16 cellular contexts compared by ENCODE assay signal in the genomic region with DNA sequence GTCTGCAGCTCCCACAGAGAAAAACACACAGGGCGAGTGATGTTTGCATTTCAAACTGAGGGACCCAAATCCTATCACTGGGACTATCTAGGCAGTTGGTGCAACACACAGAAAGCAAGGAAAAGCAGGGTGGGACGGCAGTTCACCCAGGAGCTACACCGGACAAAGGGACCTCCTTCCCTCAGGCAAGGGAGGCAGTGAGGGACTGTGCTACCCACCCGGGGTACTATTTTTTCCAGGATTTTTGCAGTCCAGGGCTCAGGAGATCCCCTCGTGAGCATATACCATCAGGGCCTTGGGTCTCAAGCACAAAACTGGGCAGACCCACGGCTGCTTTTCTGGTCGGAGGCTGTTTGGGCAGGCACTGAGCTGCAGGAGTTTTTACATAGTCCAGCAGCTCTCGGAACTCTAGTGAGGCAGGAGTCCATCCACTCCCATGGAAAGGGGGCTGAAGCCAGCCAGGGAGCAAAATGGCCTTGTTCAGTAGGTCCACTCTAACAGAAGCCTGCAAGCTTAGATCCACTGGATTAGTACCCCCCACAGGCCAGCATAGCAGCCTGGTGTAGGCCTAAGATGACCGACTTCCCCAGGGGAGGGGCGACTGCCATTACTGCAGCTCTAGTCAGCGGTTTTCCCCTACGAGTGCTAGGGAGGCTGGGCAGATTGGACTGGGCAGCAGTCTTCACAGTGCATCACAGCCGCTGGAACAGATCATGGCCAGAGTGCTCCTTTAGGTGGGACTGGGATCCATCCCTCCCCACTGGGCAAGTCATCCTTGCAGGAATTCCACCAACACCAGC. TPM values are rescaled to one million over a fixed set of nuclear protein-coding genes. Genes with fewer than 3 reads are reported as not detected.
DNase-seq lines count a peak whose midpoint lies in the region; ATAC-seq and TF ChIP-seq lines count a peak whose summit lies in the region.
"Had no signal": no experiment of that assay in that cellular context is flagged by ENCODE, and none has a peak within 500 bp of the region (broad histone marks: within the 10 kb centered on the region; RNA-seq: fewer than 3 reads in every experiment).

No MANE protein-coding gene starts in this region.

- peaks cover 4% of the 10 kb centered on the region for H3K27me3 Mint-ChIP-seq in endothelial cell (ENCODE audit: unreplicated experiment)

- H3K56ac ChIP-seq in IMR-90 (ENCODE audit: extremely low read depth, insufficient read depth, low read length) = no peak overlapping the region

- H3K36me3 ChIP-seq in left ventricle myocardium inferior (no peaks in the 10 kb centered on the region), IMR-90 (ENCODE audit: control insufficient read depth, insufficient read depth, low read length) (no peaks in the 10 kb centered on the region), smooth muscle cell (ENCODE audit: low read depth) (no peaks in the 10 kb centered on the region)

- no peak for TF ChIP-seq RAD21 in IMR-90 (IDR thresholded peaks at IDR 0.05; ENCODE audit: low read length)

- POLR2A ChIA-PET in IMR-90 (lab: Charles Lee; ENCODE audit: unreplicated experiment) = no interaction called here

- peak overlapping the region; percentile 94 for H3K27ac Mint-ChIP-seq in endothelial cell (ENCODE audit: unreplicated experiment)

- H3K14ac ChIP-seq in IMR-90 (replicated peaks; ENCODE audit: low read depth, low read length) = peak overlapping the region; percentile 76; the same call in 1 of the 2 replicates

- dilution Hi-C loops in IMR-90 (cut with HindIII; ENCODE audit: low sequenced_read_pairs, unreplicated experiment) = no loop called here

- CTCF ChIA-PET in IMR-90 (lab: Yijun Ruan, JAX) = interaction anchor here (0.7 kb wide), 1 partner anchor 405 kb away, joined by 3 read pairs; no protein-coding TSS in a partner anchor

- no peaks in the 10 kb centered on the region for H3K9me1 ChIP-seq in IMR-90 (ENCODE audit: insufficient read depth, low read length)

- no peaks in the 10 kb centered on the region for H3K27me3 ChIP-seq in right cardiac atrium (ENCODE audit: control insufficient read depth, insufficient read depth)
- no peaks in the 10 kb centered on the region for H3K27me3 ChIP-seq in left ventricle myocardium inferior (ENCODE audit: low read depth)
- no peaks in the 10 kb centered on the region for H3K27me3 ChIP-seq in IMR-90 (ENCODE audit: control insufficient read depth, insufficient read depth, low read length)
- H3K27me3 ChIP-seq in smooth muscle cell (ENCODE audit: low read depth) = no peaks in the 10 kb centered on the region

- no peaks in the 10 kb centered on the region for H3K79me2 ChIP-seq in smooth muscle cell (ENCODE audit: low read depth)

- H3K36me3 Mint-ChIP-seq in endothelial cell (ENCODE audit: low read depth, unreplicated experiment) = peaks cover 9% of the 10 kb centered on the region
- H3K36me3 Mint-ChIP-seq: CD4-positive, CD25-positive, alpha-beta regulatory T cell had no signal

- in situ Hi-C loops in IMR-90 (cut with MboI; ENCODE audit: low sequenced_read_pairs) = no loop called here

- H3K4me1 Mint-ChIP-seq in endothelial cell (ENCODE audit: unreplicated experiment) = peaks cover 26% of the 10 kb centered on the region

- peak overlapping the region; percentile 97; the same call in 1 of the 3 replicates for H2BK15ac ChIP-seq in IMR-90 (ENCODE audit: low read depth, low read length)

- no peaks in the 10 kb centered on the region for H3K9me3 Mint-ChIP-seq in endothelial cell (ENCODE audit: unreplicated experiment)

- no peak for TF ChIP-seq POLR2A in IMR-90 (IDR thresholded peaks at IDR 0.05; ENCODE audit: low read depth, low read length)

- H3K79me1 ChIP-seq in IMR-90 (ENCODE audit: low read depth in 1 of 2, low read length in 2 of 2) = no peaks in the 10 kb centered on the region

- H3K18ac ChIP-seq in IMR-90 (ENCODE audit: low read depth, low read length) = peak overlapping the region; percentile 80

- peak overlapping the region; percentile 78 for H2BK120ac ChIP-seq in IMR-90 (ENCODE audit: low read depth, low read length)

- peak overlapping the region; percentile 79 for H4K91ac ChIP-seq in IMR-90 (ENCODE audit: insufficient read depth, low read depth, low read length)

- intact Hi-C loops in right cardiac atrium (cut with DNase I) (no loop called here), left ventricle myocardium inferior (cut with micrococcal nuclease) (no loop called here), IMR-90 (cut with micrococcal nuclease) (no loop called here)

- DNase-seq in right cardiac atrium (peak in 2 of 3 donors; percentile 16 to 20), left ventricle myocardium inferior (no peak), IMR-90 (no peak), endothelial cell (ENCODE audit: low spot score) (no peak), smooth muscle cell (lab: John Stamatoyannopoulos, UW; ENCODE audit: unreplicated experiment) (no peak), NCI-H2171 treated with DMSO at 0.1 percent for 48 hours (lab: John Stamatoyannopoulos, UW) (no peak), HCEC 1CT (no peak)
- DNase-seq in stimulated activated CD4-positive, alpha-beta T cell treated with anti-CD3 and anti-CD28 coated beads, Interleukin-4, amount 100 ng/mL, for 24 hours = no peak
- DNase-seq: CD4-positive, CD25-positive, alpha-beta regulatory T cell; KBM-7; NCI-H1436; NCI-H2081; NCI-H510A; NCI-H774; RPMI8226 had no signal

- ATAC-seq in right cardiac atrium (no peak), IMR-90 (ENCODE audit: low read depth) (no peak)
- ATAC-seq: A549 had no signal

- BruUV-seq in IMR-90 (replicated peaks; lab: Mats Ljungman, UMichigan) = no TSS peak

- H3K9ac ChIP-seq in IMR-90 (ENCODE audit: low read depth, low read length) (0 out of 2 replicates have a peak overlapping the region, but pooled peaks have one; percentile 33), smooth muscle cell (ENCODE audit: low read depth) (no peak overlapping the region)

- H3K9me3 ChIP-seq in right cardiac atrium (ENCODE audit: control insufficient read depth, low read length) = no peaks in the 10 kb centered on the region
- H3K9me3 ChIP-seq in left ventricle myocardium inferior (replicated peaks) = no peaks in the 10 kb centered on the region
- no peaks in the 10 kb centered on the region for H3K9me3 ChIP-seq in IMR-90 (ENCODE audit: control insufficient read depth, insufficient read depth, low read length)
- H3K9me3 ChIP-seq in smooth muscle cell (replicated peaks; ENCODE audit: low read depth) = no peaks in the 10 kb centered on the region
- H3K9me3 ChIP-seq: A549 had no signal

- peak overlapping the region; percentile 91 for H4K5ac ChIP-seq in IMR-90 (ENCODE audit: low read depth, low read length)

- peak overlapping the region; percentile 48 to 64; a peak in 3 of 4 replicates for H4K8ac ChIP-seq in IMR-90 (ENCODE audit: low read depth in 2 of 2, low read length in 2 of 2)

- TF ChIP-seq CTCF in left ventricle myocardium inferior (IDR thresholded peaks at IDR 0.05; ENCODE audit: borderline replicate concordance) (no peak), IMR-90 (conservative IDR thresholded peaks at IDR 0.05; ENCODE audit: low read depth, low read length) (no peak), endothelial cell (IDR thresholded peaks at IDR 0.05; ENCODE audit: unreplicated experiment) (no peak), smooth muscle cell (IDR thresholded peaks at IDR 0.05; ENCODE audit: borderline replicate concordance, insufficient read depth, poor library complexity, severe bottlenecking) (no peak)

- H3K4me3 Mint-ChIP-seq in endothelial cell (ENCODE audit: unreplicated experiment) = peak overlapping the region; percentile 7
- H3K4me3 Mint-ChIP-seq: CD4-positive, CD25-positive, alpha-beta regulatory T cell had no signal

- H2BK5ac ChIP-seq in IMR-90 (ENCODE audit: low read depth, low read length, poor library complexity, severe bottlenecking) = peak overlapping the region; percentile 67

- no peaks in the 10 kb centered on the region for H3F3A ChIP-seq in smooth muscle cell (ENCODE audit: low read depth)

- 85% methylated on average over 13 of the region's 13 CpGs for WGBS in right cardiac atrium
- WGBS in IMR-90 (ENCODE audit: extremely low coverage in 2 of 2, insufficient read length in 1 of 2), 2 experiments = no CpG with 5 or more reads among the region's 13 CpGs
- 81% methylated on average over 13 of the region's 13 CpGs for WGBS in smooth muscle cell (ENCODE audit: low lambda C conversion rate)

- H4K20me1 ChIP-seq in IMR-90 (ENCODE audit: insufficient read depth, low read length) (no peaks in the 10 kb centered on the region), smooth muscle cell (ENCODE audit: low read depth) (no peaks in the 10 kb centered on the region)

- H3K27ac ChIP-seq in right cardiac atrium (ENCODE audit: low read length) = no peak overlapping the region
- H3K27ac ChIP-seq in left ventricle myocardium inferior (replicated peaks) = no peak overlapping the region
- H3K27ac ChIP-seq in IMR-90 (ENCODE audit: insufficient read depth, low read length) = 0 out of 2 replicates have a peak overlapping the region, but pooled peaks have one; percentile 20
- H3K27ac ChIP-seq in smooth muscle cell (ENCODE audit: low read depth) = no peak overlapping the region
- H3K27ac ChIP-seq: A549 had no signal

- 0 out of 2 replicates have a peak overlapping the region, but pooled peaks have one; percentile 42 for H2AK5ac ChIP-seq in IMR-90 (ENCODE audit: low read depth, low read length)

- H3K4ac ChIP-seq in IMR-90 (ENCODE audit: low read depth, low read length) = peak overlapping the region; percentile 33

- no peak overlapping the region for H3K23ac ChIP-seq in IMR-90 (ENCODE audit: low read depth, low read length)

- H2AFZ ChIP-seq in IMR-90 (replicated peaks; ENCODE audit: low read length, poor library complexity) (peak overlapping the region; percentile 51), smooth muscle cell (ENCODE audit: low read depth) (peak overlapping the region; percentile 17)

- H3K4me3 ChIP-seq in right cardiac atrium (ENCODE audit: low read length) (no peak overlapping the region), left ventricle myocardium inferior (no peak overlapping the region), IMR-90 (ENCODE audit: insufficient read depth, low read depth, low read length) (no peak overlapping the region), smooth muscle cell (no peak overlapping the region)
- H3K4me3 ChIP-seq: A549 had no signal

- peak overlapping the region; percentile 69 for H2BK20ac ChIP-seq in IMR-90 (ENCODE audit: low read depth, low read length)

- H3K4me1 ChIP-seq in right cardiac atrium (ENCODE audit: control insufficient read depth, insufficient read depth, low read length) (no peaks in the 10 kb centered on the region), left ventricle myocardium inferior (peaks cover 6% of the 10 kb centered on the region), IMR-90 (ENCODE audit: control insufficient read depth, insufficient read depth, low read length) (peaks cover 6% of the 10 kb centered on the region), smooth muscle cell (ENCODE audit: low read depth) (no peaks in the 10 kb centered on the region)
- H3K4me1 ChIP-seq: A549 had no signal

- H3K4me2 ChIP-seq in IMR-90 (ENCODE audit: low read depth, low read length) (no peak overlapping the region), smooth muscle cell (no peak overlapping the region)
- H3K4me2 ChIP-seq: A549 had no signal

- H2AK9ac ChIP-seq in IMR-90 (replicated peaks; ENCODE audit: low read depth, low read length, poor library complexity) = no peak overlapping the region

RNA-seq across cellular contexts. Expression of gene CARD18, which starts 28.2 kb away (rescaled TPM):
- total RNA-seq in right cardiac atrium = not detected
- not detected for polyA plus RNA-seq in right cardiac atrium
- 0.63 TPM for total RNA-seq in left ventricle myocardium inferior
- not detected in 2 replicates for total RNA-seq in IMR-90 (2012; rRNA removed)
- polyA plus RNA-seq in IMR-90 (2012; rRNA removed) = not detected in 2 replicates
- polyA plus RNA-seq in IMR-90 (2012; cell fraction: cytosol; rRNA removed) = not detected in 2 replicates
- polyA plus RNA-seq in IMR-90 (2012; cell fraction: nucleus; rRNA removed; ENCODE audit: low replicate concordance) = not detected in 2 replicates
- not detected for total RNA-seq in endothelial cell (ENCODE audit: unreplicated experiment)
- total RNA-seq in smooth muscle cell = not detected in 2 replicates
- polyA plus RNA-seq in smooth muscle cell = not detected in 2 replicates
- total RNA-seq: CD4-positive, CD25-positive, alpha-beta regulatory T cell had no signal
- polyA plus RNA-seq: A549; CD4-positive, CD25-positive, alpha-beta regulatory T cell had no signal

Comparison
In these comparisons a context has a peak if more than half of its experiments do, and no peak if none do; other contexts are left out.
1. DNase-seq: peak in right cardiac atrium (2 of 3); none in left ventricle myocardium inferior (single experiment), IMR-90 (single experiment), endothelial cell (single experiment), smooth muscle cell (single experiment), stimulated activated CD4-positive, alpha-beta T cell treated with anti-CD3 and anti-CD28 coated beads, Interleukin-4, amount 100 ng/mL, for 24 hours (single experiment), NCI-H2171 treated with DMSO at 0.1 percent for 48 hours (single experiment) and HCEC 1CT (single experiment).